Comparison of ENCODE assay signal across 23 cellular contexts in the genomic region with DNA sequence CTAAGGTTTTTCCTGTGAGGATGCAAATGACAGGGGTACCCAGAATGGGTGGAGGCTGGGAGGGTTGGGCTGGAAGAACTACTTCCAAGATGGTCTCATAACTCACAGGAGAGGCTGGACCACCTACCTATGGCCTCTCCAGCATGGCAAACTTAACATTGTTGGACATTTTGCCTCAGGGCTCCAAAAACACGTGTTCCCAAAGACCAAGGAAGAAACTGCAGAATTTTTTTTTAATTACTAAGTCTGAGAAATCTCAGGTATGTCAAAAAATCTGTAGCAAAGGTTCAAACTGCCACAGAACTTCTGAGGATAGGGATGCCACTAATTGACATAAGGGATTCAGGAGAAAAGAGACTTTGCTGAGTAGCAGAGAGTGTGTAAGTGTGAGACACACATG.
"Had no signal": no experiment of that assay in that cellular context is flagged by ENCODE, and none has a peak within 500 bp of the region (broad histone marks: within the 10 kb centered on the region; RNA-seq: fewer than 3 reads in every experiment).

No MANE protein-coding gene starts in this region.

- H3K27me3 ChIP-seq: stomach, suprapubic skin, testis, thyroid gland, tibial artery, tibial nerve, transverse colon, upper lobe of left lung, upper lobe of right lung, uterus, vagina had no signal

- DNase-seq: stimulated activated CD4-positive, alpha-beta T cell treated with anti-CD3 and anti-CD28 coated beads, Interleukin-2, amount 100 ng/mL, for 48 hours; stimulated activated CD4-positive, alpha-beta T cell treated with anti-CD3 and anti-CD28 coated beads, Interleukin-4, amount 100 ng/mL, for 1 hour; stimulated activated CD4-positive, alpha-beta T cell treated with anti-CD3 and anti-CD28 coated beads, Interleukin-4, amount 100 ng/mL, for 24 hours; stimulated activated CD4-positive, alpha-beta T cell treated with anti-CD3 and anti-CD28 coated beads, Interleukin-4, amount 100 ng/mL, for 4 hours; stimulated activated CD8-positive, alpha-beta memory T cell treated with anti-CD3 and anti-CD28 coated beads, Interleukin-4, amount 100 ng/mL, for 48 hours; stimulated activated naive B cell treated with anti-CD40 and anti-IgM and Interleukin-4, amounts not matched to agents 10 μg/mL and 1 μg/mL and 100 μg/mL, for 72 hours; stimulated activated naive CD4-positive, alpha-beta T cell; stimulated activated naive CD4-positive, alpha-beta T cell treated with Interleukin-2 at 50 U/mL for 16 hours; stimulated activated naive CD8-positive, alpha-beta T cell treated with anti-CD3 and anti-CD28 coated beads, Interleukin-15, amount 100 ng/mL, for 72 hours; stimulated activated naive CD8-positive, alpha-beta T cell treated with anti-CD3 and anti-CD28 coated beads, Interleukin-15, Interleukin-2, amounts not matched to agents 100 U/mL and 50 U/mL, for 24 hours; stomach; substantia nigra; testis; thyroid gland; tibial artery; transverse colon; upper lobe of left lung; upper lobe of right lung; uterus had no signal

- H3K9me3 ChIP-seq: stomach, suprapubic skin, testis, thoracic aorta, thyroid gland, tibial artery, tibial nerve, transverse colon, upper lobe of left lung, upper lobe of right lung, uterus, vagina had no signal

- H3K36me3 ChIP-seq: stomach, suprapubic skin, thoracic aorta, thyroid gland, tibial artery, tibial nerve, transverse colon, upper lobe of left lung, upper lobe of right lung, uterus, vagina had no signal

- H3K4me3 ChIP-seq: stomach, suprapubic skin, testis, thoracic aorta, thyroid gland, tibial artery, tibial nerve, transverse colon, upper lobe of left lung, upper lobe of right lung, uterus, vagina had no signal

- H3K4me1 ChIP-seq: stomach, suprapubic skin, testis, thyroid gland, tibial artery, tibial nerve, transverse colon, upper lobe of left lung, upper lobe of right lung, uterus, vagina had no signal

- H3K27ac ChIP-seq: stomach, suprapubic skin, testis, thoracic aorta, thyroid gland, tibial artery, tibial nerve, transverse colon, upper lobe of left lung, upper lobe of right lung, uterus, vagina had no signal
